ENCODE assay signal across 8 cellular contexts in the genomic region with DNA sequence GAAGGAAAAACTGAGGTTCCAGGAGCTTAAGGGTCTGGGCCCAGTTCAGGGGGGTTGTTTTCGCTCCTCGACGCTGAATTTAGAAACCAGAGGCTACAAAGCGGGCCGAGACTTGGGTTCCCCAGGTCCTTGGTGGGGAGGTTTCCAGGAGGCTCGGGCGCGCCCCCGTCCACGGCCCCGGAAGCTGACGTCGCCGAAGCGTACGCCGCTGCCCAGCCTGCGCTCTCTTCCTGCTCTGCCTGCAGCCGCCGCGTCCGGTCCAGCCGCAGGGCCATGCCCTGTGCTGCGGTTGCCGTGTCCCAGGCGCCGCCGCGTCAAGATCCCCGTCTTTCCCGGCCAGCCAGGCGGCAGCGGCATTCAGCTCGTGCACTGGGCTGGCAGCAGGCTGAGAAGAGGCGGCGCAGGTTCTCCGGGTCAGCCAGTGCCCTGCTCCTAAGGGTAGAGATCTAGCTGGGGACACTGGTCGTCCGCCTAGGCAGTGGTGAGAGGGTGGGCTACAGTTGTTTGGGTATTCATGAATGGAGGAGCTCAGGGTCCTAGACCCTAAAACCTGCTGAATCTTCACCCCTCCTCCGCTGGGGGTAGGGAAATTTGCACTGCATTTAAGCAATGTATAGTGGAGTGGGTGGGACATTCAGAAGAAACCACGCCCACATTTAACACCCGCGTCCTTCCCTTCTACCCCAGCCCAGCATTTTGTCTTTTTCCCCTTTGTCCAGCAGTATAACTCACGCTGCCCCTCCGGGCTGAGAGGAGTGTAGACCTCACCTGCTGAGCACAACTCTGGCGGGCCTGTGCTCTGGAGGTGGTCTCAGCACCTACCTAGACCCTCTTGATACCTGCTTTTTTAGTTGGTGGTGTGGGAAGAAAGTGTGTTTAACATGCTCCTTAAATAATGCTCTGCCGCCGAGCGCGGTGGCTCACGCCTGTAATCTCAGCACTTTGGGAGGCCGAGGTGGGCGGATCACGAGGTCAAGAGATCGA. TPM values are rescaled to one million over a fixed set of nuclear protein-coding genes. Genes with fewer than 3 reads are reported as not detected.
A peak's percentile ranks its signal among the peaks of the same experiment; 100 is the strongest.
DNase-seq lines count a peak whose midpoint lies in the region; ATAC-seq and TF ChIP-seq lines count a peak whose summit lies in the region.

No MANE protein-coding gene starts in this region.

- H3K27me3 ChIP-seq in iPS-15b (ENCODE audit: control insufficient read depth, insufficient read depth, low read length) (no peaks in the 10 kb centered on the region), gastrocnemius medialis (no peaks in the 10 kb centered on the region)

- H3K27ac Mint-ChIP-seq in brain: peak overlapping the region; percentile 90 to 99 (median 96)

- H3K9ac ChIP-seq in iPS-15b (ENCODE audit: low read depth, low read length): peak overlapping the region; percentile 75

- H3K9me3 ChIP-seq in iPS-15b (ENCODE audit: control insufficient read depth, insufficient read depth, low read length) (no peaks in the 10 kb centered on the region), gastrocnemius medialis (no peaks in the 10 kb centered on the region)

- peak; percentile 76 to 80 for ATAC-seq in gastrocnemius medialis

- H3K4me3 Mint-ChIP-seq in brain: peak overlapping the region; percentile 91 to 99 (median 94)

- TF ChIP-seq CTCF in GM10248 (IDR thresholded peaks at IDR 0.05; ENCODE audit: control extremely low read depth, extremely low read depth, low read depth, missing control alignments): no peak
- no peak for TF ChIP-seq CTCF in HFF-Myc (IDR thresholded peaks at IDR 0.05; ENCODE audit: low read depth, low read length, missing control alignments)
- TF ChIP-seq CTCF in brain (conservative IDR thresholded peaks at IDR 0.05): no peak
- TF ChIP-seq CTCF in gastrocnemius medialis (IDR thresholded peaks at IDR 0.05 in 4 of 5, conservative IDR thresholded peaks at IDR 0.05 in 1 of 5): no peak

- peaks cover 60% of the 10 kb centered on the region for H3K4me1 Mint-ChIP-seq in brain

- peaks cover 15% of the 10 kb centered on the region for H3K27me3 Mint-ChIP-seq in brain

- POLR2A ChIA-PET in GM10248 (lab: Yijun Ruan, JAX): no interaction called here

- peaks cover 5% of the 10 kb centered on the region for H3K36me3 Mint-ChIP-seq in brain

- H3K36me3 ChIP-seq in iPS-15b (ENCODE audit: control insufficient read depth, insufficient read depth, low read length): no peaks in the 10 kb centered on the region
- H3K36me3 ChIP-seq in gastrocnemius medialis: no peaks in the 10 kb centered on the region

- CTCF ChIA-PET in GM10248 (lab: Yijun Ruan, JAX): interaction anchor here (0.9 to 3.1 kb wide), 4 partner anchors 9 to 184 kb away, joined by 3 to 13 read pairs (median 3); no protein-coding TSS in a partner anchor

- H3K9me3 Mint-ChIP-seq in brain: no peaks in the 10 kb centered on the region

- intact Hi-C loops in gastrocnemius medialis (cut with DNase I; ENCODE audit: low total_unique reads): loop anchor here (2.0 kb wide), 4 partner anchors 45 to 153 kb away; a partner anchor contains a TSS

- H3K4me3 ChIP-seq in HFF-Myc (replicated peaks; ENCODE audit: low read depth, low read length): peak overlapping the region; percentile 93
- peak overlapping the region; percentile 94 for H3K4me3 ChIP-seq in iPS-15b (ENCODE audit: low read depth, low read length)
- H3K4me3 ChIP-seq in gastrocnemius medialis: peak overlapping the region; percentile 62 to 100 (median 92)

- in situ Hi-C loops in gastrocnemius medialis (cut with MboI; ENCODE audit: low sequenced_read_pairs in 4 of 4): loop anchor here in 1 of 4 donors (10.0 kb wide), 1 partner anchor 111 kb away; a partner anchor contains a TSS

- peak; percentile 81 for DNase-seq in GM10248 (ENCODE audit: extremely low spot score)
- no peak for DNase-seq in HFF-Myc (ENCODE audit: extremely low read depth, low read depth)
- peak; percentile 12 for DNase-seq in NCI-H128 (lab: John Stamatoyannopoulos, UW; ENCODE audit: unreplicated experiment)
- DNase-seq in UCSD-AML1 (lab: John Stamatoyannopoulos, UW; ENCODE audit: unreplicated experiment): peak; percentile 83
- peak; percentile 61 to 78 for DNase-seq in gastrocnemius medialis
- DNase-seq in NCI-H1694 (lab: John Stamatoyannopoulos, UW): no peak

- H3K4me1 ChIP-seq in iPS-15b (ENCODE audit: control insufficient read depth, insufficient read depth, low read length): peaks cover 22% of the 10 kb centered on the region
- peaks cover 19 to 20% of the 10 kb centered on the region in 2 donors for H3K4me1 ChIP-seq in gastrocnemius medialis

- peak in 1 of 2 donors; percentile 38 for TF ChIP-seq POLR2A in gastrocnemius medialis (IDR thresholded peaks at IDR 0.05)

- peak overlapping the region; percentile 91 to 95 (median 92) for H3K27ac ChIP-seq in gastrocnemius medialis

RNA-seq across cellular contexts. Expression of a gene that starts 1.1 kb away (rescaled TPM):
- 57.2 TPM for polyA plus RNA-seq in brain (ENCODE audit: insufficient read depth, low read depth, low replicate concordance)
- 10 to 100 TPM; 22.8 to 30.9 (median 25.1) TPM for total RNA-seq in gastrocnemius medialis

RNA-seq across cellular contexts. Expression of a gene that starts 50.9 kb away (rescaled TPM):
- polyA plus RNA-seq in brain (ENCODE audit: insufficient read depth, low read depth, low replicate concordance): not detected
- total RNA-seq in gastrocnemius medialis: under 1 TPM in 1 of 4 donors, not detected in 3; 0.12 TPM

RNA-seq across cellular contexts. Expression of a gene that starts 53.3 kb away (rescaled TPM):
- not detected for polyA plus RNA-seq in brain (ENCODE audit: insufficient read depth, low read depth, low replicate concordance)
- total RNA-seq in gastrocnemius medialis: not detected

Comparison
In these comparisons a context has a peak if more than half of its experiments do, and no peak if none do; other contexts are left out.
1. DNase-seq: peak in GM10248 (single experiment), NCI-H128 (single experiment), UCSD-AML1 (single experiment) and gastrocnemius medialis (2 of 2); none in HFF-Myc (single experiment) and NCI-H1694 (single experiment).
2. Peak in every context shown above with its lines, with median percentiles within 50 percentile points of each other: H3K4me3 ChIP-seq.